25 cellular contexts compared by ENCODE assay signal in the genomic region with DNA sequence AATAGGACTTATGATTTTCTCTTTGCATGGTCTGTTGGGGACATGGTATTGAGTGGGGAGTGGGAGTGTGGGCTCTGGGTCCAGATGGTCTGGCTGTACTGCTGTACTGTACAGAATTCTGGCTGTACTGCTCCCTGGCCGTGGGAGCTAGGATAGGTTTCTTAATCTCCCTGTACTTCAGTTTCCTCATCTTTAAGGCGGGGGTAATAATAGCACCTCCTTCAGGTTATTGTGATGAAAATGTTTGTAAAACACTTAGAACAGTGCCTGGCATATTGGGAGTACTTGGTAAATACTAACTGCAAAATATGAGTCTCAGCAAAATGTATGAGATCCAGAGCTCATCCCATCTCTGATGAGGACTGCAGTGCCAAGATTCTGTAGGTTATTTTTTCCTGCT.
"Had no signal": no experiment of that assay in that cellular context is flagged by ENCODE, and none has a peak within 500 bp of the region (broad histone marks: within the 10 kb centered on the region; RNA-seq: fewer than 3 reads in every experiment).

No MANE protein-coding gene starts in this region.

- H3K4me3 ChIP-seq: adrenal gland, ascending aorta, dorsolateral prefrontal cortex, esophagus squamous epithelium, gastrocnemius medialis, left ventricle myocardium inferior, ovary, prostate gland, spleen, testis, vagina had no signal

- DNase-seq: activated CD8-positive, alpha-beta memory T cell treated with anti-CD3 and anti-CD28 coated beads, Interleukin-2, amount 50 U/mL, for 48 hours; activated naive CD4-positive, alpha-beta T cell; activated T-cell treated with anti-CD3 and anti-CD28 coated beads, Interleukin-2, amount 50 U/mL, for 4 hours; adrenal gland; central memory CD4-positive, alpha-beta T cell; dorsolateral prefrontal cortex; effector memory CD8-positive, alpha-beta T cell; esophagus squamous epithelium; gastrocnemius medialis; hippocampal formation; left ventricle myocardium inferior; midbrain; ovary; spleen; stimulated activated CD4-positive, alpha-beta T cell treated with anti-CD3 and anti-CD28 coated beads, Interleukin-4, amount 100 ng/mL, for 1 hour; stimulated activated naive CD4-positive, alpha-beta T cell; testis had no signal

- H3K9me3 Mint-ChIP-seq: activated T-helper 2 cell treated with anti-CD3 and anti-CD28 coated beads, Interferon-gamma antibody, Interleukin-2, Interleukin-4, amounts not matched to agents 10 μg/mL and 5 μg/mL and 100 μg/mL, durations not matched to agents 14 hours and 24 hours and 36 hours; type B pancreatic cell; WTC11 had no signal

- H3K4me1 ChIP-seq: adrenal gland, ascending aorta, esophagus squamous epithelium, gastrocnemius medialis, left ventricle myocardium inferior, prostate gland, spleen, testis, vagina had no signal

- H3K4me3 Mint-ChIP-seq: activated naive CD8-positive, alpha-beta T cell; activated T-cell treated with anti-CD3 and anti-CD28 coated beads, Interleukin-2, amount 50 U/mL, for 4 hours; effector memory CD8-positive, alpha-beta T cell; natural killer cell treated with Interleukin-12 subunit alpha and Interleukin-12 subunit beta and Interleukin-15 and Interleukin-18, amount 100 ng/mL, for 72 hours; type B pancreatic cell; WTC11 had no signal

- H3K4me1 Mint-ChIP-seq: WTC11 had no signal

- H3K36me3 ChIP-seq: adrenal gland, ascending aorta, esophagus squamous epithelium, gastrocnemius medialis, left ventricle myocardium inferior, ovary, prostate gland, spleen, vagina had no signal

- ATAC-seq: activated T-cell treated with anti-CD3 and anti-CD28 coated beads, Interleukin-2, amount 50 U/mL, for 4 hours; effector memory CD8-positive, alpha-beta T cell; gastrocnemius medialis; natural killer cell treated with Interleukin-12 subunit alpha and Interleukin-12 subunit beta and Interleukin-15 and Interleukin-18, amount 100 ng/mL, for 72 hours; WTC11 had no signal

- H3K9me3 ChIP-seq: adrenal gland, ascending aorta, esophagus squamous epithelium, gastrocnemius medialis, left ventricle myocardium inferior, ovary, prostate gland, spleen, testis, vagina had no signal

- H3K27ac Mint-ChIP-seq: activated naive CD8-positive, alpha-beta T cell; activated T-helper 2 cell treated with anti-CD3 and anti-CD28 coated beads, Interferon-gamma antibody, Interleukin-2, Interleukin-4, amounts not matched to agents 10 μg/mL and 5 μg/mL and 100 μg/mL, durations not matched to agents 14 hours and 24 hours and 36 hours; effector memory CD8-positive, alpha-beta T cell; natural killer cell treated with Interleukin-12 subunit alpha and Interleukin-12 subunit beta and Interleukin-15 and Interleukin-18, amount 100 ng/mL, for 72 hours; type B pancreatic cell; WTC11 had no signal

- H3K27me3 ChIP-seq: adrenal gland, ascending aorta, esophagus squamous epithelium, gastrocnemius medialis, ovary, spleen, testis, vagina had no signal

- H3K27ac ChIP-seq: adrenal gland, ascending aorta, dorsolateral prefrontal cortex, esophagus squamous epithelium, gastrocnemius medialis, left ventricle myocardium inferior, ovary, prostate gland, spleen, testis, vagina had no signal

- H3K36me3 Mint-ChIP-seq: activated naive CD8-positive, alpha-beta T cell; natural killer cell treated with Interleukin-12 subunit alpha and Interleukin-12 subunit beta and Interleukin-15 and Interleukin-18, amount 100 ng/mL, for 72 hours; type B pancreatic cell; WTC11 had no signal
